8 cellular contexts compared by ENCODE assay signal in the genomic region with DNA sequence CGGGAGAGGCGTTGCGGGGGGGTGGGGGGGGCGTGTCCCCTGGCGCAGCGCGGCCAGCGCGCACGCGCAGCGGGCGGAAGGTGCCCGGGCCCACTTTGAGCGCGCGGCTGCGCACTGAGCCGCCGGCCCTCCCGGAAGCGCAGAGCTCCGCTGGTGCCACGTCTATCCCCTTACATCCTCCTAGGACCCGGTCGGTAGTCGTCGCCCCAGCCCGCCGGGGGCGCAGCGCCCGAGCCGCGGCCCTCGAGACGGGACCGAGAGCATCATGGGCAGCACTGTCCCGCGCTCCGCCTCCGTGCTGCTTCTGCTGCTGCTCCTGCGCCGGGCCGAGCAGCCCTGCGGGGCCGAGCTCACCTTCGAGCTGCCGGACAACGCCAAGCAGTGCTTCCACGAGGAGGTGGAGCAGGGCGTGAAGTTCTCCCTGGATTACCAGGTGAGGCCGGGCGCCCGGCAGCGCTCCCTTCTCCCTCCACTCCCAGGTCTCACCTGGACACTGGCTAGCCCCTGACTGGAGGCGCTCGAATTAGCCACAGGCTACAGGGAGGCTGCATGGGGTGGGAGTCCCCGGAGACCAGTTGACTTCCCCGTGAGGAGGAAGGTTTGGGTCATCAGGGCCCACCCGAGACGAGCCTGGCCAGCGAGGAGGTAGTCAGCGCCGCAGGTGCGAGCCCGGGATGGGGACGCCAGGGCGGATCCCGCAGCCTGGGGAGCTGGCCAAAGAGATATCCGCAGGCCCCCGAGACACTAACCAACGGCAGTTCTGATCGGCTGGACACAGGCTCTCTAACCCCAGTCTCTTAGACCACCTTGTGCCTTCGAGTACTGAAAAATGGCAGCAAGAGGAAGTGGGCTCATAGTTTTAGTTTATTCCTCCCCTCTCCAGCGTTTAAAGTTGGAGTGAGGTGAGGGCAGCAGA. TPM values are rescaled to one million over a fixed set of nuclear protein-coding genes. Genes with fewer than 3 reads are reported as not detected.
DNase-seq lines count a peak whose midpoint lies in the region; ATAC-seq, FAIRE-seq and TF ChIP-seq lines count a peak whose summit lies in the region.

A gene (plus strand): TSS at position 128 of the 916 bp plus-strand sequence. CDS start 138 bp downstream, at position 266.

- TF ChIP-seq POLR2A in endothelial cell of umbilical vein (IDR thresholded peaks at IDR 0.05; ENCODE audit: low read depth, low read length), result peak; percentile 77

- H3K4me3 ChIP-seq in NT2/D1 (ENCODE audit: insufficient read length, low read depth) (peak within 1 kb of the TSS; percentile 97), endothelial cell of umbilical vein (replicated peaks in 1 of 3; ENCODE audit: insufficient read depth in 1 of 3, low read depth in 1 of 3, low read length in 3 of 3) (peak within 1 kb of the TSS; percentile 61 to 74 (median 65))

- FAIRE-seq in endothelial cell of umbilical vein (lab: Jason Lieb, UNC), result peak; percentile 70

- H3K9me1 ChIP-seq in endothelial cell of umbilical vein (replicated peaks; ENCODE audit: control insufficient read depth, extremely low read depth, insufficient read depth, low read length), result no peaks in the 10 kb centered on the region

- POLR2A ChIA-PET in endothelial cell of umbilical vein (lab: Charles Lee), result interaction anchor here (0.6 to 1.6 kb wide), 3 partner anchors 9 to 165 kb away, joined by 3 to 7 read pairs (median 4); no protein-coding TSS in a partner anchor

- in situ Hi-C loops in Caki2 (cut with HindIII; ENCODE audit: low pct_unique_long_range_greater_than_20kb, low sequenced_read_pairs), result no loop called here

- H3K79me2 ChIP-seq in endothelial cell of umbilical vein (ENCODE audit: control insufficient read depth, insufficient read depth, low read length), result peaks cover 48% of the 10 kb centered on the region

- H4K20me1 ChIP-seq in endothelial cell of umbilical vein (replicated peaks; ENCODE audit: control insufficient read depth, extremely low read depth, insufficient read depth, low read length), result no peaks in the 10 kb centered on the region

- peak within 1 kb of the TSS; percentile 99 for H3K9ac ChIP-seq in NT2/D1 (ENCODE audit: insufficient read length, low read depth)
- H3K9ac ChIP-seq in endothelial cell of umbilical vein (replicated peaks; ENCODE audit: extremely low read depth, insufficient read depth, low read length), result peak within 1 kb of the TSS; percentile 86

- DNase-seq in Caki2 (ENCODE audit: low read depth) (peak; percentile 66), HS-27A (ENCODE audit: low read depth) (peak; percentile 78), NT2/D1 (ENCODE audit: low read depth, low spot score) (peak; percentile 77), endothelial cell of umbilical vein (ENCODE audit: low read depth, low spot score) (peak; percentile 85), middle frontal gyrus (ENCODE audit: extremely low spot score, low spot score) (peak; percentile 24)
- peak; percentile 13 for DNase-seq in activated CD8-positive, alpha-beta memory T cell treated with anti-CD3 and anti-CD28 coated beads, Interleukin-2, amount 50 U/mL, for 1 hour (ENCODE audit: extremely low read depth)
- DNase-seq in stimulated activated CD8-positive, alpha-beta memory T cell treated with anti-CD3 and anti-CD28 coated beads, Interleukin-2, amount 100 ng/mL, for 1 hour (ENCODE audit: low read depth in 2 of 2), result peak; percentile 48 to 58

- H3K27me3 ChIP-seq in NT2/D1 (ENCODE audit: insufficient read depth, insufficient read length) (peaks cover 30% of the 10 kb centered on the region), endothelial cell of umbilical vein (ENCODE audit: control insufficient read depth in 2 of 2, insufficient read depth in 2 of 2, low read length in 2 of 2) (peaks cover 13 to 28% of the 10 kb centered on the region in 2 experiments)

- H3K36me3 ChIP-seq in NT2/D1 (ENCODE audit: insufficient read depth, insufficient read length, low read length) (peaks cover 36% of the 10 kb centered on the region), endothelial cell of umbilical vein (ENCODE audit: control insufficient read depth in 2 of 2, extremely low read depth in 1 of 2, insufficient read depth in 2 of 2, low read length in 2 of 2) (peaks cover 19 to 23% of the 10 kb centered on the region in 2 experiments)

- CTCF ChIA-PET in endothelial cell of umbilical vein (lab: Charles Lee), result interaction anchor here (0.5 to 3.9 kb wide), 9 partner anchors 9 to 542 kb away, joined by 3 to 27 read pairs (median 5); no protein-coding TSS in a partner anchor

- peak within 1 kb of the TSS; percentile 22 for H3K27ac ChIP-seq in endothelial cell of umbilical vein (ENCODE audit: insufficient read depth, low read depth, low read length)

- ATAC-seq in GM19468 (IDR thresholded peaks at IDR 0.05; ENCODE audit: extremely low read depth, unreplicated experiment), result peak; percentile 87

- dilution Hi-C loops in endothelial cell of umbilical vein (cut with MboI; ENCODE audit: extremely low pct_ligation_motif_present, low sequenced_read_pairs), result no loop called here

- peak; percentile 18 to 35 for TF ChIP-seq CTCF in endothelial cell of umbilical vein (IDR thresholded peaks at IDR 0.05; ENCODE audit: extremely low read depth in 1 of 2, insufficient read depth in 1 of 2, low read depth in 1 of 2, low read length in 2 of 2)

- intact Hi-C loops in endothelial cell of umbilical vein (cut with micrococcal nuclease), result loop anchor here (1.0 to 10.0 kb wide), 3 partner anchors 18 to 56 kb away; no protein-coding TSS in a partner anchor

- H3K9me3 ChIP-seq in NT2/D1 (ENCODE audit: insufficient read depth, low read length) (no peaks in the 10 kb centered on the region), endothelial cell of umbilical vein (replicated peaks; ENCODE audit: control insufficient read depth, insufficient read depth, low read length) (no peaks in the 10 kb centered on the region)

- BruUV-seq in endothelial cell of umbilical vein (replicated peaks; lab: Mats Ljungman, UMichigan), result TSS peak; percentile 25

- H3K4me2 ChIP-seq in endothelial cell of umbilical vein (ENCODE audit: insufficient read depth, low read length), result peak within 1 kb of the TSS; percentile 85

- H3K4me1 ChIP-seq in NT2/D1 (ENCODE audit: insufficient read depth, insufficient read length) (peaks cover 3% of the 10 kb centered on the region), endothelial cell of umbilical vein (ENCODE audit: control insufficient read depth, extremely low read depth, insufficient read depth, low read length) (peaks cover 16% of the 10 kb centered on the region)

- H2AFZ ChIP-seq in endothelial cell of umbilical vein (ENCODE audit: low read depth, low read length), result peak within 1 kb of the TSS; percentile 81

TF ChIP-seq in endothelial cell of umbilical vein, 7 proteins besides CTCF, POLR2A, EP300 and RAD21:
- TF ChIP-seq EZH2 (IDR thresholded peaks at IDR 0.05; ENCODE audit: borderline replicate concordance, low read depth, low read length, severe bottlenecking) (no peak), POLR2AphosphoS5 (IDR thresholded peaks at IDR 0.05; ENCODE audit: insufficient read depth, low read depth, low read length) (peak; percentile 86)
- TF ChIP-seq, protein P1, sequence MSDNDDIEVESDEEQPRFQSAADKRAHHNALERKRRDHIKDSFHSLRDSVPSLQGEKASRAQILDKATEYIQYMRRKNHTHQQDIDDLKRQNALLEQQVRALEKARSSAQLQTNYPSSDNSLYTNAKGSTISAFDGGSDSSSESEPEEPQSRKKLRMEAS (IDR thresholded peaks at IDR 0.05; ENCODE audit: insufficient read depth, insufficient read length), result peak; percentile 13

RNA-seq across cellular contexts. Expression of the gene that starts here (rescaled TPM):
- 81.7 and 83.1 TPM in 2 replicates for total RNA-seq in Caki2 (2014; rRNA removed; shearing (Covaris generic); ENCODE audit: low replicate concordance)
- 105 and 114 TPM in 2 replicates for total RNA-seq in endothelial cell of umbilical vein
- 284 and 322 TPM in 2 replicates for polyA plus RNA-seq in endothelial cell of umbilical vein
- polyA plus RNA-seq in endothelial cell of umbilical vein (2011; cell fraction: cytosol; rRNA removed), result 229 and 242 TPM in 2 replicates
- 87.5 and 87.6 TPM in 2 replicates for polyA plus RNA-seq in endothelial cell of umbilical vein (2011; cell fraction: nucleus; rRNA removed)
- 123 and 136 TPM in 2 replicates for polyA plus RNA-seq in endothelial cell of umbilical vein (2012)
- 144 and 155 TPM in 2 replicates for polyA minus RNA-seq in endothelial cell of umbilical vein
- 53.3 TPM for polyA minus RNA-seq in endothelial cell of umbilical vein (2011; cell fraction: cytosol; rRNA and poly(A)+ RNA removed)
- polyA minus RNA-seq in endothelial cell of umbilical vein (2011; cell fraction: nucleus; rRNA and poly(A)+ RNA removed), result 40.0 TPM in 2 replicates

Comparison
In these comparisons a context has a peak if more than half of its experiments do, and no peak if none do; other contexts are left out.
1. Peak in every context shown above with its lines: DNase-seq, ATAC-seq, H3K4me3 ChIP-seq and H3K27ac ChIP-seq.
2. DNase-seq: peak in every context shown above with its lines; median percentile 85 in endothelial cell of umbilical vein; 78 in HS-27A; 77 in NT2/D1; 66 in Caki2; 53 in stimulated activated CD8-positive, alpha-beta memory T cell treated with anti-CD3 and anti-CD28 coated beads, Interleukin-2, amount 100 ng/mL, for 1 hour; 24 in middle frontal gyrus; 13 in activated CD8-positive, alpha-beta memory T cell treated with anti-CD3 and anti-CD28 coated beads, Interleukin-2, amount 50 U/mL, for 1 hour.